In genomic region chr20:22908944-22909343, GRCh38 we compare ENCODE assay signal across 26 cellular contexts.
DNase-seq lines count a peak whose midpoint lies in the region; ATAC-seq, FAIRE-seq and TF ChIP-seq lines count a peak whose summit lies in the region.
"Had no signal": no experiment of that assay in that cellular context is flagged by ENCODE, and none has a peak within 500 bp of the region (broad histone marks: within the 10 kb centered on the region; RNA-seq: fewer than 3 reads in every experiment).

No MANE protein-coding gene starts in this region.

- peaks cover 4% of the 10 kb centered on the region for H3K4me1 Mint-ChIP-seq in activated CD4-positive, alpha-beta T cell treated with anti-CD3 and anti-CD28 coated beads, Interleukin-2, amount 10 ng/mL, durations not matched to agents 24 days and 14 days
- H3K4me1 Mint-ChIP-seq in neural progenitor cell (no peaks in the 10 kb centered on the region), progenitor cell of endocrine pancreas (ENCODE audit: low read depth) (no peaks in the 10 kb centered on the region)
- H3K4me1 Mint-ChIP-seq: CD14-positive monocyte; CD4-positive, alpha-beta memory T cell; CD4-positive, CD25-positive, alpha-beta regulatory T cell had no signal

- TF ChIP-seq EP300 in K562 (IDR thresholded peaks at IDR 0.05; ENCODE audit: low read length) (peak; percentile 37; the same call in 1 of the 2 replicates), SK-N-SH (IDR thresholded peaks at IDR 0.05; ENCODE audit: borderline replicate concordance in 1 of 2, low read depth in 1 of 2, low read length in 1 of 2) (no peak)

- POLR2A ChIA-PET in K562 (lab: Yijun Ruan, JAX) (interaction anchor here (1.2 kb wide), 1 partner anchor 9 kb away, joined by 3 read pairs; no protein-coding TSS in a partner anchor), SK-N-SH (lab: Yijun Ruan, JAX) (no interaction called here)

- H3K4me3 Mint-ChIP-seq in activated CD4-positive, alpha-beta T cell treated with anti-CD3 and anti-CD28 coated beads, Interleukin-2, amount 10 ng/mL, durations not matched to agents 24 days and 14 days = no peak overlapping the region
- no peak overlapping the region for H3K4me3 Mint-ChIP-seq in neural progenitor cell
- no peak overlapping the region for H3K4me3 Mint-ChIP-seq in progenitor cell of endocrine pancreas (ENCODE audit: low read depth)
- H3K4me3 Mint-ChIP-seq: CD14-positive monocyte; CD4-positive, alpha-beta memory T cell; CD4-positive, CD25-positive, alpha-beta regulatory T cell had no signal

- 0% methylated on average over 2 of the region's 3 CpGs for WGBS in K562 (ENCODE audit: insufficient coverage, low coverage, missing lambda C conversion rate)
- 13% methylated on average over 3 of the region's 3 CpGs for WGBS in SK-N-SH (ENCODE audit: low lambda C conversion rate)

- ATAC-seq in DND-41 (ENCODE audit: insufficient read depth, low read depth) (peak; percentile 60; the same call in 2 of the 3 replicates), K562 (peak; percentile 72), HG02642 (IDR thresholded peaks at IDR 0.05; ENCODE audit: poor library complexity, unreplicated experiment) (no peak)
- ATAC-seq: GM12878 had no signal

- TF ChIP-seq POLR2A in K562 (conservative IDR thresholded peaks at IDR 0.05) = no peak

- H3K27me3 Mint-ChIP-seq in activated CD4-positive, alpha-beta T cell treated with anti-CD3 and anti-CD28 coated beads, Interleukin-2, amount 10 ng/mL, durations not matched to agents 24 days and 14 days = no peaks in the 10 kb centered on the region
- H3K27me3 Mint-ChIP-seq in neural progenitor cell (ENCODE audit: insufficient read depth, low read depth) (peaks cover 3% of the 10 kb centered on the region), progenitor cell of endocrine pancreas (peaks cover 2% of the 10 kb centered on the region)
- H3K27me3 Mint-ChIP-seq: CD4-positive, CD25-positive, alpha-beta regulatory T cell had no signal

- in situ Hi-C loops in K562 (cut with MboI) = no loop called here

- TF ChIP-seq RAD21 in K562 (CRISPR knock-in tag; conservative IDR thresholded peaks at IDR 0.05 in 1 of 2, IDR thresholded peaks at IDR 0.05 in 1 of 2) = no peak
- TF ChIP-seq RAD21 in SK-N-SH (IDR thresholded peaks at IDR 0.05; ENCODE audit: low read length) = no peak

- H3K36me3 ChIP-seq in DND-41 (ENCODE audit: insufficient read depth, low read length) = no peaks in the 10 kb centered on the region
- no peaks in the 10 kb centered on the region for H3K36me3 ChIP-seq in K562 (ENCODE audit: control insufficient read depth, insufficient read depth, low read length)
- H3K36me3 ChIP-seq in neural progenitor cell = no peaks in the 10 kb centered on the region
- no peaks in the 10 kb centered on the region for H3K36me3 ChIP-seq in SK-N-SH (replicated peaks in 1 of 2; ENCODE audit: control insufficient read depth in 1 of 2, insufficient read depth in 2 of 2, low read length in 1 of 2)
- H3K36me3 ChIP-seq: BE2C, BLaER1 had no signal

- no peak overlapping the region for H3K4me2 ChIP-seq in DND-41 (ENCODE audit: insufficient read depth, low read length)
- peak overlapping the region; percentile 60 for H3K4me2 ChIP-seq in K562 (ENCODE audit: insufficient read depth, low read length)
- peak overlapping the region; percentile 22 for H3K4me2 ChIP-seq in neural progenitor cell
- no peak overlapping the region for H3K4me2 ChIP-seq in SK-N-SH
- H3K4me2 ChIP-seq: BLaER1 had no signal

- H3K27ac ChIP-seq in DND-41 (ENCODE audit: low read length) = peak overlapping the region; percentile 46
- H3K27ac ChIP-seq in K562 (ENCODE audit: extremely low read depth, low read depth, low read length) = peak overlapping the region; percentile 60
- no peak overlapping the region for H3K27ac ChIP-seq in neural progenitor cell
- no peak overlapping the region for H3K27ac ChIP-seq in SK-N-SH (ENCODE audit: low read depth in 2 of 2, low read length in 1 of 2)
- H3K27ac ChIP-seq: BLaER1 had no signal

- BruUV-seq in K562 (replicated peaks; lab: Mats Ljungman, UMichigan) = no TSS peak

- H3K27me3 ChIP-seq in DND-41 (ENCODE audit: insufficient read depth, low read length, poor library complexity) (no peaks in the 10 kb centered on the region), K562 (ENCODE audit: control insufficient read depth in 2 of 2, insufficient read depth in 2 of 2, low read length in 2 of 2) (no peaks in the 10 kb centered on the region), neural progenitor cell (no peaks in the 10 kb centered on the region), SK-N-SH (ENCODE audit: insufficient read depth) (peaks cover 35% of the 10 kb centered on the region)
- H3K27me3 ChIP-seq: BE2C, BLaER1 had no signal

- H3K4me1 ChIP-seq in DND-41 (ENCODE audit: insufficient read depth, low read length) (peaks cover 18% of the 10 kb centered on the region), K562 (replicated peaks in 1 of 2; ENCODE audit: control insufficient read depth in 2 of 2, insufficient read depth in 2 of 2, low read length in 2 of 2) (peaks cover 0 to 32% of the 10 kb centered on the region in 2 experiments), neural progenitor cell (peaks cover 11% of the 10 kb centered on the region), SK-N-SH (ENCODE audit: control insufficient read depth in 1 of 2, insufficient read depth in 2 of 2, low read depth in 1 of 2, low read length in 1 of 2) (no peaks in the 10 kb centered on the region)
- H3K4me1 ChIP-seq: BE2C, Caco-2 had no signal

- DNase-seq in activated CD4-positive, alpha-beta T cell treated with anti-CD3 and anti-CD28 coated beads, Interleukin-2, amount 10 ng/mL, durations not matched to agents 24 days and 14 days = peak; percentile 50
- no peak for DNase-seq in activated CD4-positive, alpha-beta T cell treated with anti-CD3 and anti-CD28 coated beads, Interleukin-2, amount 50 U/mL, for 48 hours
- DNase-seq in DND-41 (peak; percentile 56), K562 (ENCODE audit: extremely low read depth in 1 of 4, low spot score in 3 of 4) (peak; percentile 37 to 78 (median 50)), neural progenitor cell (ENCODE audit: low spot score) (no peak), SK-N-SH (no peak), progenitor cell of endocrine pancreas (ENCODE audit: low spot score, unreplicated experiment) (no peak)
- DNase-seq: 8988T; ACHN; BE2C; C1 segment of cervical spinal cord; Caco-2; Calu3; CD4-positive, alpha-beta memory T cell; DMS79 treated with DMSO at 0.1 percent for 48 hours; EL; GDM1 had no signal

- TF ChIP-seq CTCF in DND-41 (IDR thresholded peaks at IDR 0.05; ENCODE audit: borderline replicate concordance, extremely low read depth, low read length, poor library complexity, severe bottlenecking) (no peak), K562 (IDR thresholded peaks at IDR 0.05 in 2 of 3, conservative IDR thresholded peaks at IDR 0.05 in 1 of 3; ENCODE audit: insufficient read depth in 2 of 3, low read depth in 1 of 3, low read length in 3 of 3) (no peak), neural progenitor cell (IDR thresholded peaks at IDR 0.05) (no peak), SK-N-SH (IDR thresholded peaks at IDR 0.05) (no peak), progenitor cell of endocrine pancreas (IDR thresholded peaks at IDR 0.05; ENCODE audit: unreplicated experiment) (no peak)

- CTCF ChIA-PET in K562 (lab: Yijun Ruan, JAX; ENCODE audit: low intra/inter-chr PET ratio) = no interaction called here
- CTCF ChIA-PET in SK-N-SH (lab: Yijun Ruan, JAX) = no interaction called here

- H3K36me3 Mint-ChIP-seq in activated CD4-positive, alpha-beta T cell treated with anti-CD3 and anti-CD28 coated beads, Interleukin-2, amount 10 ng/mL, durations not matched to agents 24 days and 14 days (ENCODE audit: low read depth) = no peaks in the 10 kb centered on the region
- H3K36me3 Mint-ChIP-seq in neural progenitor cell (no peaks in the 10 kb centered on the region), progenitor cell of endocrine pancreas (ENCODE audit: insufficient read depth) (no peaks in the 10 kb centered on the region)
- H3K36me3 Mint-ChIP-seq: CD14-positive monocyte; CD4-positive, alpha-beta memory T cell; CD4-positive, CD25-positive, alpha-beta regulatory T cell had no signal

- H3K4me3 ChIP-seq in DND-41 (ENCODE audit: low read depth in 1 of 2, low read length in 2 of 2) (no peak overlapping the region), K562 (no peak overlapping the region), neural progenitor cell (no peak overlapping the region), SK-N-SH (ENCODE audit: low read depth in 2 of 2, low read length in 1 of 2) (no peak overlapping the region)
- H3K4me3 ChIP-seq: BLaER1, GM12878 had no signal

- H3K27ac Mint-ChIP-seq in activated CD4-positive, alpha-beta T cell treated with anti-CD3 and anti-CD28 coated beads, Interleukin-2, amount 10 ng/mL, durations not matched to agents 24 days and 14 days = no peak overlapping the region
- no peak overlapping the region for H3K27ac Mint-ChIP-seq in neural progenitor cell
- no peak overlapping the region for H3K27ac Mint-ChIP-seq in progenitor cell of endocrine pancreas
- H3K27ac Mint-ChIP-seq: CD14-positive monocyte; CD4-positive, alpha-beta memory T cell; CD4-positive, CD25-positive, alpha-beta regulatory T cell had no signal

- H3K9me3 ChIP-seq in DND-41 (ENCODE audit: insufficient read depth, low read length, severe bottlenecking) = no peaks in the 10 kb centered on the region
- peaks cover 3% of the 10 kb centered on the region for H3K9me3 ChIP-seq in K562 (replicated peaks; ENCODE audit: control insufficient read depth, insufficient read depth, low read depth, low read length)
- H3K9me3 ChIP-seq in neural progenitor cell (ENCODE audit: low read depth) = no peaks in the 10 kb centered on the region
- H3K9me3 ChIP-seq in SK-N-SH = no peaks in the 10 kb centered on the region
- H3K9me3 ChIP-seq: BE2C, Caco-2 had no signal

- intact Hi-C loops in activated CD4-positive, alpha-beta T cell treated with anti-CD3 and anti-CD28 coated beads, Interleukin-2, amount 10 ng/mL, durations not matched to agents 24 days and 14 days (cut with micrococcal nuclease) = no loop called here
- intact Hi-C loops in K562 (cut with micrococcal nuclease) = no loop called here

- H3K9me1 ChIP-seq in K562 (ENCODE audit: control insufficient read depth, insufficient read depth, low read length) = no peaks in the 10 kb centered on the region

- H3K79me2 ChIP-seq in DND-41 (ENCODE audit: insufficient read depth, low read length) = no peaks in the 10 kb centered on the region
- H3K79me2 ChIP-seq in K562 (ENCODE audit: control insufficient read depth, insufficient read depth, low read length) = no peaks in the 10 kb centered on the region
- H3K79me2 ChIP-seq in neural progenitor cell (ENCODE audit: low read depth) = no peaks in the 10 kb centered on the region
- H3K79me2 ChIP-seq in SK-N-SH (ENCODE audit: insufficient read depth) = no peaks in the 10 kb centered on the region

- no peaks in the 10 kb centered on the region for H4K20me1 ChIP-seq in DND-41 (ENCODE audit: insufficient read depth, low read length)
- no peaks in the 10 kb centered on the region for H4K20me1 ChIP-seq in K562 (replicated peaks; ENCODE audit: control insufficient read depth, insufficient read depth, low read length)
- no peaks in the 10 kb centered on the region for H4K20me1 ChIP-seq in neural progenitor cell (ENCODE audit: low read depth)
- no peaks in the 10 kb centered on the region for H4K20me1 ChIP-seq in SK-N-SH (ENCODE audit: insufficient read depth)
- H4K20me1 ChIP-seq: BLaER1 had no signal

- H2AFZ ChIP-seq in DND-41 (ENCODE audit: low read depth, low read length) = no peak overlapping the region
- H2AFZ ChIP-seq in K562 (ENCODE audit: low read depth, low read length) = peak overlapping the region; percentile 71
- no peak overlapping the region for H2AFZ ChIP-seq in neural progenitor cell (replicated peaks)
- no peak overlapping the region for H2AFZ ChIP-seq in SK-N-SH (ENCODE audit: low read depth)

- H3K9ac ChIP-seq in DND-41 (ENCODE audit: low read depth, low read length) (no peak overlapping the region), K562 (ENCODE audit: insufficient read depth in 1 of 2, low read depth in 2 of 2, low read length in 2 of 2) (peak overlapping the region in 1 of 2 experiments; percentile 37; a peak in 1 of 4 replicates), neural progenitor cell (no peak overlapping the region), SK-N-SH (no peak overlapping the region)
- H3K9ac ChIP-seq: BLaER1 had no signal

- H3K9me3 Mint-ChIP-seq in activated CD4-positive, alpha-beta T cell treated with anti-CD3 and anti-CD28 coated beads, Interleukin-2, amount 10 ng/mL, durations not matched to agents 24 days and 14 days = peaks cover 3% of the 10 kb centered on the region
- peaks cover 3% of the 10 kb centered on the region for H3K9me3 Mint-ChIP-seq in neural progenitor cell
- H3K9me3 Mint-ChIP-seq in progenitor cell of endocrine pancreas (ENCODE audit: low read depth) = peaks cover 3% of the 10 kb centered on the region

- H3F3A ChIP-seq in neural progenitor cell (ENCODE audit: low read depth) (no peaks in the 10 kb centered on the region), SK-N-SH (replicated peaks; ENCODE audit: insufficient read depth) (no peaks in the 10 kb centered on the region)

- no peaks in the 10 kb centered on the region for H3K9me2 ChIP-seq in SK-N-SH

- FAIRE-seq in K562 (lab: Jason Lieb, UNC) = peak; percentile 90
- FAIRE-seq: A204.1, D721Med, GM12878, GM12892, GM18507 had no signal

Comparison
In these comparisons a context has a peak if more than half of its experiments do, and no peak if none do; other contexts are left out.
1. DNase-seq: peak in activated CD4-positive, alpha-beta T cell treated with anti-CD3 and anti-CD28 coated beads, Interleukin-2, amount 10 ng/mL, durations not matched to agents 24 days and 14 days (single experiment), DND-41 (single experiment) and K562 (4 of 4); none in activated CD4-positive, alpha-beta T cell treated with anti-CD3 and anti-CD28 coated beads, Interleukin-2, amount 50 U/mL, for 48 hours (0 of 2), neural progenitor cell (single experiment), SK-N-SH (single experiment) and progenitor cell of endocrine pancreas (single experiment).
2. H3K27ac ChIP-seq: peak in DND-41 (single experiment) and K562 (single experiment); none in neural progenitor cell (single experiment) and SK-N-SH (0 of 2).
3. H3K4me2 ChIP-seq: peak in K562 (single experiment) and neural progenitor cell (single experiment); none in DND-41 (single experiment) and SK-N-SH (single experiment).